ENCODE assay signal across 16 cellular contexts in the genomic region with DNA sequence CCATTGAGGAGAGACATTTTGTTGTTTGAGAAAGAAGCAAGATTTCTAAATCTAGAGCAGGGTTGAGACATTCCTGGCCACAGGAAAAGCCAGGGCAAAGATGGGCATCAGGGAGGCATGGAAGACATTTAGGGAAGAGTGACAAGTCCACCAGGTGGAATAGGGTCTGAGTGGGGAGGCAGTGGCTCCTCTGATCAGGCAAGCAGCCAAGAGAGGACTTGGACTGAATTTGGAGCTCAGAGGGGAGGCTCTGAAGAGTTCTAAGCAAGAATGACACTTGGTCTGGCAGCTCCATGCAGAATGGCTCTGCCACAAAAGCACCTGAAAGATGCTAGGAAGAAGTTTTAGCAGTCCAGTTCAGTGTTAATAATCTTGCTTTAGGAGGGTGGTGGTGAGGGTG.
DNase-seq lines count a peak whose midpoint lies in the region; ATAC-seq and TF ChIP-seq lines count a peak whose summit lies in the region.
"Had no signal": no experiment of that assay in that cellular context is flagged by ENCODE, and none has a peak within 500 bp of the region (broad histone marks: within the 10 kb centered on the region; RNA-seq: fewer than 3 reads in every experiment).

No MANE protein-coding gene starts in this region.

- H3K9me3 Mint-ChIP-seq in CD4-positive, alpha-beta memory T cell, result peaks cover 0 to 3% (median 0%) of the 10 kb centered on the region in 8 donors
- H3K9me3 Mint-ChIP-seq in H9 (no peaks in the 10 kb centered on the region), brain (no peaks in the 10 kb centered on the region)

- H3K79me1 ChIP-seq in H9 (ENCODE audit: insufficient read depth, low read depth, low read length, poor library complexity, severe bottlenecking), result no peaks in the 10 kb centered on the region

- no peak overlapping the region for H3T11ph ChIP-seq in H9 (ENCODE audit: low read length)

- CTCF ChIA-PET in CD4-positive, alpha-beta memory T cell (lab: Charles Lee; ENCODE audit: partially characterized antibody), result interaction anchor here (1.1 to 3.2 kb wide), 14 partner anchors 11 to 291 kb away, joined by 3 to 28 read pairs (median 4); no protein-coding TSS in a partner anchor

- H3K9me3 ChIP-seq in CD4-positive, alpha-beta memory T cell (ENCODE audit: control insufficient read depth in 1 of 2, low read length in 2 of 2), result no peaks in the 10 kb centered on the region
- H3K9me3 ChIP-seq in H9 (ENCODE audit: control insufficient read depth, low read depth, low read length) (no peaks in the 10 kb centered on the region), osteoblast (ENCODE audit: low read depth, low read length) (no peaks in the 10 kb centered on the region), SJCRH30 (replicated peaks) (no peaks in the 10 kb centered on the region)
- H3K9me3 ChIP-seq: gastrocnemius medialis, sigmoid colon, SJSA1 had no signal

- H4K8ac ChIP-seq in H9 (replicated peaks; ENCODE audit: insufficient read length, low read depth, low read length), result no peak overlapping the region

- no peaks in the 10 kb centered on the region for H3K27me3 Mint-ChIP-seq in CD4-positive, alpha-beta memory T cell
- no peaks in the 10 kb centered on the region for H3K27me3 Mint-ChIP-seq in H9 (ENCODE audit: low read depth)
- no peaks in the 10 kb centered on the region for H3K27me3 Mint-ChIP-seq in brain

- peak overlapping the region; percentile 89 for H2BK12ac ChIP-seq in H9 (ENCODE audit: insufficient read length, low read depth, low read length)

- H3K4ac ChIP-seq in H9 (ENCODE audit: low read depth, low read length), result no peak overlapping the region; the same call in 1 of the 2 replicates

- H3K79me2 ChIP-seq in H9 (ENCODE audit: insufficient read depth, low read length), result no peaks in the 10 kb centered on the region
- H3K79me2 ChIP-seq in osteoblast (ENCODE audit: insufficient read depth, low read length), result peaks cover 53% of the 10 kb centered on the region

- no peak overlapping the region for H2BK120ac ChIP-seq in H9 (ENCODE audit: low read depth, low read length, poor library complexity, severe bottlenecking)

- TF ChIP-seq CTCF in H9 (conservative IDR thresholded peaks at IDR 0.05) (no peak), brain (conservative IDR thresholded peaks at IDR 0.05) (no peak), osteoblast (IDR thresholded peaks at IDR 0.05; ENCODE audit: extremely low read depth, low read depth, low read length) (no peak)

- no peak overlapping the region for H4K5ac ChIP-seq in H9 (ENCODE audit: insufficient read length, low read depth, low read length)

- H4K20me1 ChIP-seq in H9 (ENCODE audit: control insufficient read depth, insufficient read depth, insufficient read length), result no peaks in the 10 kb centered on the region
- no peaks in the 10 kb centered on the region for H4K20me1 ChIP-seq in osteoblast (ENCODE audit: insufficient read depth, low read length)

- no peaks in the 10 kb centered on the region for H3K27me3 ChIP-seq in CD4-positive, alpha-beta memory T cell (ENCODE audit: insufficient read depth, low read length)
- H3K27me3 ChIP-seq in H9 (ENCODE audit: insufficient read depth, low read length) (no peaks in the 10 kb centered on the region), osteoblast (ENCODE audit: insufficient read depth, low read length) (no peaks in the 10 kb centered on the region), SJCRH30 (no peaks in the 10 kb centered on the region)
- H3K27me3 ChIP-seq: gastrocnemius medialis, sigmoid colon, SJSA1 had no signal

- H3K18ac ChIP-seq in H9 (ENCODE audit: insufficient read length, low read depth, low read length), result peak overlapping the region; percentile 27

- H4K91ac ChIP-seq in H9 (ENCODE audit: insufficient read length, low read depth, low read length), result no peak overlapping the region

- H3K23me2 ChIP-seq in H9 (ENCODE audit: insufficient read length, low read depth, low read length, poor library complexity, severe bottlenecking), result no peaks in the 10 kb centered on the region

- H3K27ac Mint-ChIP-seq in CD4-positive, alpha-beta memory T cell, result peak overlapping the region; percentile 97 to 100 (median 99)
- H3K27ac Mint-ChIP-seq in H9 (peak overlapping the region in 2 of 3 experiments; percentile 3 to 21; a peak in 4 of 7 replicates), brain (peak overlapping the region in 4 of 5 experiments; percentile 4 to 74 (median 36))

- DNase-seq in CD4-positive, alpha-beta memory T cell, result no peak
- DNase-seq in H9, result no peak
- no peak for DNase-seq in osteoblast (ENCODE audit: insufficient read length, low spot score, missing footprints)
- no peak for DNase-seq in SJCRH30
- DNase-seq in NCI-H446 treated with DMSO at 0.1 percent for 48 hours (lab: John Stamatoyannopoulos, UW), result no peak
- DNase-seq: amniotic stem cell; gastrocnemius medialis; Kasumi-1; mammary epithelial cell; NCI-H1417; NCI-H2227 treated with DMSO at 0.1 percent for 48 hours; sigmoid colon; stimulated activated CD4-positive, alpha-beta T cell treated with anti-CD3 and anti-CD28 coated beads, Interleukin-4, amount 100 ng/mL, for 24 hours had no signal

- H3K4me3 ChIP-seq in CD4-positive, alpha-beta memory T cell (ENCODE audit: low read length in 2 of 2), result no peak overlapping the region
- H3K4me3 ChIP-seq in osteoblast (ENCODE audit: insufficient read depth, low read length), result no peak overlapping the region
- H3K4me3 ChIP-seq in SJCRH30, result no peak overlapping the region
- H3K4me3 ChIP-seq: gastrocnemius medialis, sigmoid colon, SJSA1 had no signal

- peaks cover 16% of the 10 kb centered on the region for H3K36me3 ChIP-seq in CD4-positive, alpha-beta memory T cell (ENCODE audit: insufficient read depth, low read length)
- H3K36me3 ChIP-seq in osteoblast (ENCODE audit: insufficient read depth, low read length), result no peaks in the 10 kb centered on the region
- H3K36me3 ChIP-seq in SJCRH30, result no peaks in the 10 kb centered on the region
- H3K36me3 ChIP-seq: gastrocnemius medialis, sigmoid colon had no signal

- H3K27ac ChIP-seq in CD4-positive, alpha-beta memory T cell (ENCODE audit: low read depth, low read length), result peak overlapping the region; percentile 99
- H3K27ac ChIP-seq in H9 (ENCODE audit: insufficient read length, low read depth, low read length), result no peak overlapping the region
- H3K27ac ChIP-seq in osteoblast (ENCODE audit: low read depth, low read length), result peak overlapping the region; percentile 18
- no peak overlapping the region for H3K27ac ChIP-seq in SJCRH30
- H3K27ac ChIP-seq: sigmoid colon, SJSA1 had no signal

- peak overlapping the region in 7 of 8 donors; percentile 64 to 99 (median 92) for H3K4me3 Mint-ChIP-seq in CD4-positive, alpha-beta memory T cell
- no peak overlapping the region for H3K4me3 Mint-ChIP-seq in H9
- H3K4me3 Mint-ChIP-seq in brain, result peak overlapping the region in 1 of 5 experiments; percentile 0

- H3K23ac ChIP-seq in H9 (ENCODE audit: insufficient read length, low read depth, low read length), result no peak overlapping the region

- H2BK20ac ChIP-seq in H9 (ENCODE audit: low read depth, low read length, poor library complexity, severe bottlenecking), result no peak overlapping the region

- H3K4me1 ChIP-seq in CD4-positive, alpha-beta memory T cell (ENCODE audit: insufficient read depth, low read length), result peaks cover 90% of the 10 kb centered on the region
- H3K4me1 ChIP-seq in H9 (ENCODE audit: insufficient read depth, low read length) (peaks cover 22% of the 10 kb centered on the region), osteoblast (ENCODE audit: insufficient read depth, low read length) (peaks cover 11% of the 10 kb centered on the region), SJCRH30 (no peaks in the 10 kb centered on the region)

- ATAC-seq in GM21367 (IDR thresholded peaks at IDR 0.05; ENCODE audit: unreplicated experiment), result no peak
- ATAC-seq: gastrocnemius medialis had no signal

- intact Hi-C loops in CD4-positive, alpha-beta memory T cell (cut with micrococcal nuclease), result no loop called here

- H2AFZ ChIP-seq in H9 (ENCODE audit: low read length), result no peak overlapping the region
- no peak overlapping the region for H2AFZ ChIP-seq in osteoblast (ENCODE audit: low read length)

- H3K4me2 ChIP-seq in H9 (ENCODE audit: insufficient read depth, insufficient read length, low read length) (no peak overlapping the region), osteoblast (ENCODE audit: insufficient read depth, low read length) (no peak overlapping the region)

- H2BK5ac ChIP-seq in H9 (ENCODE audit: insufficient read length, low read length), result no peak overlapping the region

- no peak overlapping the region; the same call in 1 of the 2 replicates for H3K14ac ChIP-seq in H9 (ENCODE audit: insufficient read depth, low read length)

- H3K56ac ChIP-seq in H9 (ENCODE audit: insufficient read length, low read depth, low read length), result no peak overlapping the region

- POLR2A ChIA-PET in CD4-positive, alpha-beta memory T cell (lab: Charles Lee; ENCODE audit: partially characterized antibody), result interaction anchor here (0.6 to 13.5 kb wide), 21 partner anchors 8 to 289 kb away, joined by 3 to 201 read pairs (median 5); a partner anchor contains a TSS

- no peak overlapping the region; the same call in 1 of the 2 replicates for H2BK15ac ChIP-seq in H9 (ENCODE audit: low read depth, low read length)

- no peak overlapping the region for H2AK5ac ChIP-seq in H9 (ENCODE audit: insufficient read length, low read length)

- H3K4me1 Mint-ChIP-seq in CD4-positive, alpha-beta memory T cell, result peaks cover 73 to 94% (median 81%) of the 10 kb centered on the region in 4 donors
- H3K4me1 Mint-ChIP-seq in H9 (peaks cover 38 to 44% of the 10 kb centered on the region in 2 experiments), brain (peaks cover 92% of the 10 kb centered on the region)

- H3K9ac ChIP-seq in H9 (ENCODE audit: extremely low read depth, insufficient read length, low read length), result no peak overlapping the region

- H3K36me3 Mint-ChIP-seq in CD4-positive, alpha-beta memory T cell, result peaks cover 58 to 64% of the 10 kb centered on the region in 2 donors
- H3K36me3 Mint-ChIP-seq in H9 (ENCODE audit: insufficient read depth in 1 of 3, low read depth in 3 of 3), result peaks cover 0 to 11% (median 3%) of the 10 kb centered on the region in 3 experiments; a peak in 3 of 7 replicates
- H3K36me3 Mint-ChIP-seq in brain, result peaks cover 26% of the 10 kb centered on the region

Comparison
In these comparisons a context has a peak if more than half of its experiments do, and no peak if none do; other contexts are left out.
1. H3K27ac ChIP-seq: peak in CD4-positive, alpha-beta memory T cell (single experiment) and osteoblast (single experiment); none in H9 (single experiment) and SJCRH30 (single experiment).
2. H3K27ac Mint-ChIP-seq: peak in every context shown above with its lines; median percentile 99 in CD4-positive, alpha-beta memory T cell; 36 in brain; 12 in H9.
3. H3K4me3 Mint-ChIP-seq: peak in CD4-positive, alpha-beta memory T cell (7 of 8); none in H9 (0 of 2).